ENCODE assay signal across 17 cellular contexts in genomic region chr2:138087761-138088602, GRCh38.
A peak's percentile ranks its signal among the peaks of the same experiment; 100 is the strongest.
DNase-seq lines count a peak whose midpoint lies in the region; ATAC-seq, FAIRE-seq and TF ChIP-seq lines count a peak whose summit lies in the region.
"Had no signal": no experiment of that assay in that cellular context is flagged by ENCODE, and none has a peak within 500 bp of the region (broad histone marks: within the 10 kb centered on the region; RNA-seq: fewer than 3 reads in every experiment).

No MANE protein-coding gene starts in this region.

- peaks cover 5% of the 10 kb centered on the region for H3K4me1 ChIP-seq in left ventricle myocardium inferior
- H3K4me1 ChIP-seq in duodenal mucosa (ENCODE audit: control insufficient read depth in 1 of 2, insufficient read depth in 2 of 2, low read length in 2 of 2), result peaks cover 7 to 9% of the 10 kb centered on the region in 2 donors
- no peaks in the 10 kb centered on the region for H3K4me1 ChIP-seq in small intestine (ENCODE audit: control insufficient read depth in 2 of 2, insufficient read depth in 1 of 2, low read depth in 1 of 2, low read length in 1 of 2)

- no peaks in the 10 kb centered on the region for H3K27me3 Mint-ChIP-seq in activated CD4-positive, alpha-beta T cell treated with anti-CD3 and anti-CD28 coated beads, Interleukin-2, amount 10 ng/mL, durations not matched to agents 24 days and 14 days
- H3K27me3 Mint-ChIP-seq: natural killer cell treated with Interleukin-12 subunit alpha and Interleukin-12 subunit beta and Interleukin-15 and Interleukin-18, amount 100 ng/mL, for 72 hours had no signal

- no peak overlapping the region for H3K27ac Mint-ChIP-seq in activated CD4-positive, alpha-beta T cell treated with anti-CD3 and anti-CD28 coated beads, Interleukin-2, amount 10 ng/mL, durations not matched to agents 24 days and 14 days
- H3K27ac Mint-ChIP-seq: natural killer cell treated with Interleukin-12 subunit alpha and Interleukin-12 subunit beta and Interleukin-15 and Interleukin-18, amount 100 ng/mL, for 72 hours had no signal

- H3K4me3 Mint-ChIP-seq in activated CD4-positive, alpha-beta T cell treated with anti-CD3 and anti-CD28 coated beads, Interleukin-2, amount 10 ng/mL, durations not matched to agents 24 days and 14 days, result no peak overlapping the region
- H3K4me3 Mint-ChIP-seq: activated T-cell treated with anti-CD3 and anti-CD28 coated beads, Interleukin-2, amount 50 U/mL, for 4 hours; natural killer cell treated with Interleukin-12 subunit alpha and Interleukin-12 subunit beta and Interleukin-15 and Interleukin-18, amount 100 ng/mL, for 72 hours had no signal

- no peak for DNase-seq in left cardiac atrium
- no peak for DNase-seq in left ventricle myocardium inferior
- peak; percentile 57 for DNase-seq in NCI-H2227 treated with DMSO at 0.1 percent for 48 hours (lab: John Stamatoyannopoulos, UW)
- peak; percentile 63 for DNase-seq in small intestine
- no peak for DNase-seq in activated CD4-positive, alpha-beta T cell treated with anti-CD3 and anti-CD28 coated beads, Interleukin-2, amount 10 ng/mL, durations not matched to agents 24 days and 14 days
- DNase-seq: activated CD4-positive, alpha-beta T cell treated with anti-CD3 and anti-CD28 coated beads, Interleukin-2, amount 50 U/mL, for 48 hours; activated T-cell treated with anti-CD3 and anti-CD28 coated beads, Interleukin-2, amount 50 U/mL, for 4 hours; GF-D8; Karpas-422; retina; SW 1271 had no signal

- 19 to 41% (median 34%) methylated on average over 13 of the region's 13 CpGs for WGBS in small intestine, 3 donors

- H3K4me1 Mint-ChIP-seq in activated CD4-positive, alpha-beta T cell treated with anti-CD3 and anti-CD28 coated beads, Interleukin-2, amount 10 ng/mL, durations not matched to agents 24 days and 14 days, result no peaks in the 10 kb centered on the region

- H3K36me3 ChIP-seq in left ventricle myocardium inferior (no peaks in the 10 kb centered on the region), duodenal mucosa (ENCODE audit: control insufficient read depth in 1 of 2, insufficient read depth in 2 of 2, low read length in 2 of 2) (no peaks in the 10 kb centered on the region), small intestine (ENCODE audit: control insufficient read depth in 2 of 2, insufficient read depth in 2 of 2, low read length in 2 of 2) (no peaks in the 10 kb centered on the region)

- no peaks in the 10 kb centered on the region for H3K36me3 Mint-ChIP-seq in activated CD4-positive, alpha-beta T cell treated with anti-CD3 and anti-CD28 coated beads, Interleukin-2, amount 10 ng/mL, durations not matched to agents 24 days and 14 days (ENCODE audit: low read depth)
- H3K36me3 Mint-ChIP-seq: natural killer cell treated with Interleukin-12 subunit alpha and Interleukin-12 subunit beta and Interleukin-15 and Interleukin-18, amount 100 ng/mL, for 72 hours had no signal

- intact Hi-C loops in left cardiac atrium (cut with DNase I) (no loop called here), left ventricle myocardium inferior (cut with micrococcal nuclease) (no loop called here)
- intact Hi-C loops in activated CD4-positive, alpha-beta T cell treated with anti-CD3 and anti-CD28 coated beads, Interleukin-2, amount 10 ng/mL, durations not matched to agents 24 days and 14 days (cut with micrococcal nuclease), result no loop called here

- H3K27me3 ChIP-seq in left ventricle myocardium inferior (ENCODE audit: low read depth) (no peaks in the 10 kb centered on the region), duodenal mucosa (ENCODE audit: control insufficient read depth in 1 of 2, insufficient read depth in 2 of 2, low read length in 2 of 2) (no peaks in the 10 kb centered on the region), small intestine (ENCODE audit: control insufficient read depth in 2 of 2, insufficient read depth in 2 of 2, low read length in 2 of 2) (no peaks in the 10 kb centered on the region)

- no peak for FAIRE-seq in small intestine (lab: Jason Lieb, UNC)

- no peak overlapping the region for H3K9ac ChIP-seq in duodenal mucosa (ENCODE audit: low read depth in 1 of 2, low read length in 2 of 2)

- peak; percentile 27 for ATAC-seq in left cardiac atrium
- no peak for ATAC-seq in GM18867 (IDR thresholded peaks at IDR 0.05; ENCODE audit: unreplicated experiment)
- ATAC-seq in GM18909 (IDR thresholded peaks at IDR 0.05; ENCODE audit: poor library complexity, unreplicated experiment), result no peak
- ATAC-seq: activated T-cell treated with anti-CD3 and anti-CD28 coated beads, Interleukin-2, amount 50 U/mL, for 4 hours; natural killer cell treated with Interleukin-12 subunit alpha and Interleukin-12 subunit beta and Interleukin-15 and Interleukin-18, amount 100 ng/mL, for 72 hours had no signal

- H3K4me3 ChIP-seq in left ventricle myocardium inferior (no peak overlapping the region), duodenal mucosa (ENCODE audit: low read depth in 1 of 2, low read length in 2 of 2) (peak overlapping the region; percentile 36 to 65), small intestine (ENCODE audit: low read depth in 1 of 2, low read length in 2 of 2) (no peak overlapping the region)
- H3K4me3 ChIP-seq: lung had no signal

- H3K27ac ChIP-seq in left ventricle myocardium inferior (replicated peaks) (no peak overlapping the region), duodenal mucosa (ENCODE audit: low read depth, low read length) (no peak overlapping the region), small intestine (ENCODE audit: low read depth in 1 of 2, low read length in 1 of 2) (no peak overlapping the region)
- H3K27ac ChIP-seq: HL-60 had no signal

- no peaks in the 10 kb centered on the region for H3K9me3 Mint-ChIP-seq in activated CD4-positive, alpha-beta T cell treated with anti-CD3 and anti-CD28 coated beads, Interleukin-2, amount 10 ng/mL, durations not matched to agents 24 days and 14 days
- H3K9me3 Mint-ChIP-seq: activated T-cell treated with anti-CD3 and anti-CD28 coated beads, Interleukin-2, amount 50 U/mL, for 4 hours had no signal

- TF ChIP-seq CTCF in left ventricle myocardium inferior (IDR thresholded peaks at IDR 0.05; ENCODE audit: borderline replicate concordance), result no peak

- H3K9me3 ChIP-seq in left ventricle myocardium inferior (replicated peaks) (no peaks in the 10 kb centered on the region), duodenal mucosa (ENCODE audit: control insufficient read depth in 1 of 2, low read length in 2 of 2) (no peaks in the 10 kb centered on the region), small intestine (ENCODE audit: control insufficient read depth, low read depth) (no peaks in the 10 kb centered on the region)

Comparison
In these comparisons a context has a peak if more than half of its experiments do, and no peak if none do; other contexts are left out.
1. ATAC-seq: peak in left cardiac atrium (2 of 2); none in GM18867 (single experiment) and GM18909 (single experiment).
2. DNase-seq: peak in NCI-H2227 treated with DMSO at 0.1 percent for 48 hours (single experiment) and small intestine (single experiment); none in left cardiac atrium (single experiment), left ventricle myocardium inferior (single experiment) and activated CD4-positive, alpha-beta T cell treated with anti-CD3 and anti-CD28 coated beads, Interleukin-2, amount 10 ng/mL, durations not matched to agents 24 days and 14 days (single experiment).
3. H3K4me3 ChIP-seq: peak in duodenal mucosa (2 of 2); none in left ventricle myocardium inferior (single experiment) and small intestine (0 of 2).